In genomic region chr20:63441777-63442493, GRCh38 we compare ENCODE assay signal across 9 cellular contexts. TPM values are rescaled to one million over a fixed set of nuclear protein-coding genes. Genes with fewer than 3 reads are reported as not detected.
DNase-seq lines count a peak whose midpoint lies in the region; ATAC-seq and TF ChIP-seq lines count a peak whose summit lies in the region.
"Had no signal": no experiment of that assay in that cellular context is flagged by ENCODE, and none has a peak within 500 bp of the region (broad histone marks: within the 10 kb centered on the region; RNA-seq: fewer than 3 reads in every experiment).

No MANE protein-coding gene starts in this region.

- H3K4me1 Mint-ChIP-seq in T-helper 17 cell: peaks cover 9% of the 10 kb centered on the region

- intact Hi-C loops in adrenal gland (cut with DNase I): no loop called here

- H3K27me3 ChIP-seq in adrenal gland: no peaks in the 10 kb centered on the region

- in situ Hi-C loops in Caki2 (cut with HindIII; ENCODE audit: low pct_unique_long_range_greater_than_20kb, low sequenced_read_pairs): no loop called here

- ATAC-seq in T-helper 17 cell (peak; percentile 82), HG03457 (IDR thresholded peaks at IDR 0.05; ENCODE audit: unreplicated experiment) (no peak), GM19455 (IDR thresholded peaks at IDR 0.05; ENCODE audit: unreplicated experiment) (no peak)

- H3K27ac Mint-ChIP-seq in T-helper 17 cell: no peak overlapping the region

- peaks cover under 1% of the 10 kb centered on the region for H3K27me3 Mint-ChIP-seq in T-helper 17 cell

- H3K36me3 Mint-ChIP-seq in T-helper 17 cell (ENCODE audit: low read depth): no peaks in the 10 kb centered on the region

- DNase-seq in Caki2 (ENCODE audit: low read depth) (peak; percentile 49), HT-29 (ENCODE audit: low spot score) (peak; percentile 78), T-helper 17 cell (peak in 2 of 3 donors; percentile 22 to 61), adrenal gland (peak; percentile 38 to 89 (median 59)), kidney tubule cell (ENCODE audit: low spot score) (peak; percentile 46)
- peak; percentile 54 to 67 for DNase-seq in stimulated activated CD8-positive, alpha-beta memory T cell treated with anti-CD3 and anti-CD28 coated beads, Interleukin-2, amount 100 ng/mL, for 48 hours (ENCODE audit: low read depth in 2 of 2)

- H3K9me3 ChIP-seq in T-helper 17 cell (ENCODE audit: control insufficient read depth, low read length, poor library complexity, severe bottlenecking): no peaks in the 10 kb centered on the region
- no peaks in the 10 kb centered on the region for H3K9me3 ChIP-seq in adrenal gland (replicated peaks in 1 of 3)
- H3K9me3 ChIP-seq: SJSA1 had no signal

- no peak overlapping the region for H3K27ac ChIP-seq in adrenal gland
- H3K27ac ChIP-seq: SJSA1 had no signal

- TF ChIP-seq POLR2A in adrenal gland (IDR thresholded peaks at IDR 0.05): no peak

- H3K4me1 ChIP-seq in adrenal gland (replicated peaks in 1 of 2): no peaks in the 10 kb centered on the region
- H3K4me1 ChIP-seq: SJSA1 had no signal

- no peaks in the 10 kb centered on the region for H3K36me3 ChIP-seq in adrenal gland (replicated peaks in 1 of 2)
- H3K36me3 ChIP-seq: SJSA1 had no signal

- peak in 3 of 6 experiments; percentile 11 to 45 (median 40) for TF ChIP-seq CTCF in adrenal gland (IDR thresholded peaks at IDR 0.05)

- H3K4me3 Mint-ChIP-seq in T-helper 17 cell: peak overlapping the region; percentile 68

- no peak overlapping the region for H3K4me3 ChIP-seq in adrenal gland
- H3K4me3 ChIP-seq: SJSA1 had no signal

- WGBS in adrenal gland, 4 donors: 47 to 50% (median 48%) methylated on average over 3 to 18 of the region's 18 CpGs

RNA-seq across cellular contexts. Expression of gene KCNQ2, which starts 30.5 kb away (rescaled TPM):
- 10.0 TPM in 1 of 2 replicates, not detected in the other for total RNA-seq in Caki2 (2014; rRNA removed; shearing (Covaris generic); ENCODE audit: low replicate concordance)
- total RNA-seq in HT-29 (2014; rRNA removed; shearing (Covaris generic)): 0.08 and 0.13 TPM in 2 replicates
- total RNA-seq in T-helper 17 cell (not detected), adrenal gland (10 to 100 TPM in 2 of 8 donors, 1 to 10 TPM in 1, under 1 TPM in 2, not detected in 3; 0.69 to 19.0 (median 9.0) TPM)
- 10 to 100 TPM; 10.3 to 81.6 (median 11.8) TPM for polyA plus RNA-seq in adrenal gland
- total RNA-seq: SJSA1 had no signal

RNA-seq across cellular contexts. Expression of gene EEF1A2, which starts 56.9 kb away (rescaled TPM):
- 249 and 281 TPM in 2 replicates for total RNA-seq in Caki2 (2014; rRNA removed; shearing (Covaris generic); ENCODE audit: low replicate concordance)
- total RNA-seq in HT-29 (2014; rRNA removed; shearing (Covaris generic)): 29.8 and 38.0 TPM in 2 replicates
- total RNA-seq in T-helper 17 cell (under 1 TPM; 0.47 to 0.99 TPM), adrenal gland (100 to 1,000 TPM in 5 of 8 donors, 10 to 100 TPM in 3; 71.1 to 407 (median 144) TPM)
- 100 to 1,000 TPM in 2 of 3 donors, 10 to 100 TPM in 1; 76.8 to 159 (median 151) TPM for polyA plus RNA-seq in adrenal gland

Comparison
In these comparisons a context has a peak if more than half of its experiments do, and no peak if none do; other contexts are left out.
1. RNA of gene EEF1A2, which starts 56.9 kb away (total RNA-seq): 249 to 281 TPM in Caki2, 71.1 to 407 TPM in adrenal gland and 29.8 to 38.0 TPM in HT-29; 0.47 to 0.99 TPM in T-helper 17 cell; every median in the first group is over 10 times any median in the second.
2. Peak in every context shown above with its lines, with median percentiles within 50 percentile points of each other: DNase-seq.